8 cellular contexts compared by ENCODE assay signal in the genomic region with DNA sequence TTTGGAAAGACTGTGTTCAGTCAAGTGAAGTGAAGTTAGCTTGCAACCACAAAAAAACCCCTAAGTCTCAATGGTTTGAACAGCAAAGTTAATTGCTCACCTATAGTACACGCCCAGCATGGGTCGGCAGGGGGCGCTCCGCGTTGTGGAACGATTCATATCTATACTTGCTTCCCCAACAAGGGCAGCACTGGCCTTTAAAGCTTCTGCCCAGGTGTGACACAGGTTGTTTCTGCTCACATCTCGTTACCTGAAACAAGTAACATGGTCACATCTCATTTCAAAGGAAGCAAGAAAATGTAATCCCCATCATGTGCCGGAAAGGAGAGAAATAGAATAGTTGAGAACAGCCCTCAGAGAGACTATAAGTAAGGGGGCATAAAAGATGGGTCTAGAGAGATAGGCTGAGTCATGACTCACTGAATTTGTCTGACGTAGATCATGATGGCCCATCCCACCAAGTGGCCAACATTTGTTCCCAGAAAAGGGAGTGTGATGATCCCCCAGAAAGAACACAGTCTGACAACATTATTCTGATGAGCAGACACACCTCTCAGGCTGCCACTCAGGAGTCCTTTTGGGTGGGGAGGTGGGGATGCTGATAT. TPM values are rescaled to one million over a fixed set of nuclear protein-coding genes. Genes with fewer than 3 reads are reported as not detected.
A peak's percentile ranks its signal among the peaks of the same experiment; 100 is the strongest.
DNase-seq lines count a peak whose midpoint lies in the region; ATAC-seq and TF ChIP-seq lines count a peak whose summit lies in the region.

No MANE protein-coding gene starts in this region.

- no TSS peak for BruUV-seq in Calu3 (replicated peaks; lab: Mats Ljungman, UMichigan)

- H3K4me3 Mint-ChIP-seq in Calu3 (ENCODE audit: low read depth, unreplicated experiment) (no peak overlapping the region), endothelial cell (ENCODE audit: unreplicated experiment) (no peak overlapping the region)
- no peak overlapping the region for H3K4me3 Mint-ChIP-seq in activated CD8-positive, alpha-beta memory T cell treated with anti-CD3 and anti-CD28 coated beads, Interleukin-2, amount 10 ng/mL, durations not matched to agents 7 days and 5 days

- intact Hi-C loops in Calu3 (cut with micrococcal nuclease; ENCODE audit: unreplicated experiment), result loop anchor here (1.0 to 5.0 kb wide), 5 partner anchors 72 to 226 kb away; a partner anchor contains a TSS

- ATAC-seq in HG03460 (IDR thresholded peaks at IDR 0.05; ENCODE audit: unreplicated experiment), result peak; percentile 64
- ATAC-seq in activated CD8-positive, alpha-beta memory T cell treated with anti-CD3 and anti-CD28 coated beads, Interleukin-2, amount 10 ng/mL, durations not matched to agents 7 days and 5 days, result peak; percentile 80
- ATAC-seq in HG02678 (IDR thresholded peaks at IDR 0.05; ENCODE audit: unreplicated experiment), result no peak

- no peaks in the 10 kb centered on the region for H3K36me3 ChIP-seq in NT2/D1 (ENCODE audit: insufficient read depth, insufficient read length, low read length)

- TF ChIP-seq CTCF in Calu3 (IDR thresholded peaks at IDR 0.05; ENCODE audit: unreplicated experiment) (peak; percentile 85), endothelial cell (IDR thresholded peaks at IDR 0.05; ENCODE audit: unreplicated experiment) (peak; percentile 91)

- no peaks in the 10 kb centered on the region for H3K9me3 ChIP-seq in NT2/D1 (ENCODE audit: insufficient read depth, low read length)

- no peaks in the 10 kb centered on the region for H3K27me3 Mint-ChIP-seq in Calu3 (ENCODE audit: unreplicated experiment)
- H3K27me3 Mint-ChIP-seq in activated CD8-positive, alpha-beta memory T cell treated with anti-CD3 and anti-CD28 coated beads, Interleukin-2, amount 10 ng/mL, durations not matched to agents 7 days and 5 days, result peaks cover 11% of the 10 kb centered on the region
- H3K27me3 Mint-ChIP-seq in endothelial cell (ENCODE audit: unreplicated experiment), result peaks cover 3% of the 10 kb centered on the region

- CTCF ChIA-PET in Calu3 (lab: Charles Lee), result interaction anchor here (0.6 to 4.7 kb wide), 10 partner anchors 10 to 226 kb away, joined by 3 to 51 read pairs (median 5); a partner anchor contains a TSS
- CTCF ChIA-PET in activated CD8-positive, alpha-beta memory T cell treated with anti-CD3 and anti-CD28 coated beads, Interleukin-2, amount 10 ng/mL, durations not matched to agents 7 days and 5 days (lab: Charles Lee), result interaction anchor here (0.6 to 7.4 kb wide), 28 partner anchors 9 to 484 kb away, joined by 3 to 116 read pairs (median 4); a partner anchor contains a TSS

- H3K36me3 Mint-ChIP-seq in Calu3 (ENCODE audit: insufficient read depth, unreplicated experiment), result peaks cover 7% of the 10 kb centered on the region
- H3K36me3 Mint-ChIP-seq in activated CD8-positive, alpha-beta memory T cell treated with anti-CD3 and anti-CD28 coated beads, Interleukin-2, amount 10 ng/mL, durations not matched to agents 7 days and 5 days, result no peaks in the 10 kb centered on the region
- H3K36me3 Mint-ChIP-seq in endothelial cell (ENCODE audit: low read depth, unreplicated experiment), result no peaks in the 10 kb centered on the region

- peak; percentile 94 for DNase-seq in Calu3
- DNase-seq in NT2/D1 (ENCODE audit: low read depth, low spot score), result peak; percentile 52
- peak; percentile 87 for DNase-seq in activated CD8-positive, alpha-beta memory T cell treated with anti-CD3 and anti-CD28 coated beads, Interleukin-2, amount 10 ng/mL, durations not matched to agents 7 days and 5 days
- peak; percentile 86 for DNase-seq in endothelial cell (ENCODE audit: low spot score)
- peak; percentile 54 for DNase-seq in myocyte (ENCODE audit: low read depth)
- peak; percentile 69 to 75 for DNase-seq in stimulated activated CD8-positive, alpha-beta memory T cell treated with anti-CD3 and anti-CD28 coated beads, Interleukin-7, amount 100 ng/mL, for 4 hours (ENCODE audit: low read depth in 2 of 2)

- no peak overlapping the region for H3K27ac Mint-ChIP-seq in Calu3 (ENCODE audit: unreplicated experiment)
- H3K27ac Mint-ChIP-seq in activated CD8-positive, alpha-beta memory T cell treated with anti-CD3 and anti-CD28 coated beads, Interleukin-2, amount 10 ng/mL, durations not matched to agents 7 days and 5 days, result no peak overlapping the region
- no peak overlapping the region for H3K27ac Mint-ChIP-seq in endothelial cell (ENCODE audit: unreplicated experiment)

- H3K4me1 ChIP-seq in NT2/D1 (ENCODE audit: insufficient read depth, insufficient read length), result peaks cover 6% of the 10 kb centered on the region

- H3K4me1 Mint-ChIP-seq in Calu3 (ENCODE audit: low read depth, unreplicated experiment) (peaks cover 24% of the 10 kb centered on the region), endothelial cell (ENCODE audit: unreplicated experiment) (no peaks in the 10 kb centered on the region)
- H3K4me1 Mint-ChIP-seq in activated CD8-positive, alpha-beta memory T cell treated with anti-CD3 and anti-CD28 coated beads, Interleukin-2, amount 10 ng/mL, durations not matched to agents 7 days and 5 days, result peaks cover 3% of the 10 kb centered on the region

- no peak overlapping the region for H3K4me3 ChIP-seq in NT2/D1 (ENCODE audit: insufficient read length, low read depth)

- no peaks in the 10 kb centered on the region for H3K9me3 Mint-ChIP-seq in Calu3 (ENCODE audit: low read depth, unreplicated experiment)
- H3K9me3 Mint-ChIP-seq in activated CD8-positive, alpha-beta memory T cell treated with anti-CD3 and anti-CD28 coated beads, Interleukin-2, amount 10 ng/mL, durations not matched to agents 7 days and 5 days (ENCODE audit: low read depth), result no peaks in the 10 kb centered on the region
- H3K9me3 Mint-ChIP-seq in endothelial cell (ENCODE audit: unreplicated experiment), result no peaks in the 10 kb centered on the region

- no peak overlapping the region for H3K9ac ChIP-seq in NT2/D1 (ENCODE audit: insufficient read length, low read depth)

- peaks cover 8% of the 10 kb centered on the region for H3K27me3 ChIP-seq in NT2/D1 (ENCODE audit: insufficient read depth, insufficient read length)

RNA-seq across cellular contexts. Expression of a gene that starts 29.0 kb away (rescaled TPM):
- 27.7 and 41.1 TPM in 2 replicates for total RNA-seq in Calu3 (2022)
- not detected for total RNA-seq in activated CD8-positive, alpha-beta memory T cell treated with anti-CD3 and anti-CD28 coated beads, Interleukin-2, amount 10 ng/mL, durations not matched to agents 7 days and 5 days
- total RNA-seq in endothelial cell (ENCODE audit: unreplicated experiment), result not detected
- total RNA-seq in myocyte, result not detected in 2 replicates
- polyA plus RNA-seq in myocyte (2012), result not detected

RNA-seq across cellular contexts. Expression of a gene that starts 47.7 kb away (rescaled TPM):
- not detected in 2 replicates for total RNA-seq in Calu3 (2022)
- not detected for total RNA-seq in activated CD8-positive, alpha-beta memory T cell treated with anti-CD3 and anti-CD28 coated beads, Interleukin-2, amount 10 ng/mL, durations not matched to agents 7 days and 5 days
- total RNA-seq in endothelial cell (ENCODE audit: unreplicated experiment), result not detected
- not detected in 2 replicates for total RNA-seq in myocyte
- polyA plus RNA-seq in myocyte (2012), result not detected

Comparison
In these comparisons a context has a peak if more than half of its experiments do, and no peak if none do; other contexts are left out.
1. RNA of a gene that starts 29.0 kb away (total RNA-seq): 27.7 to 41.1 TPM in Calu3; not detected in endothelial cell (single experiment), not detected in activated CD8-positive, alpha-beta memory T cell treated with anti-CD3 and anti-CD28 coated beads, Interleukin-2, amount 10 ng/mL, durations not matched to agents 7 days and 5 days and not detected in myocyte; every median in the first group is over 10 times any median in the second.
2. Peak in every context shown above with its lines, with median percentiles within 50 percentile points of each other: DNase-seq.